Comparison of ENCODE assay signal across 2 cellular contexts in genomic region chr5:10337107-10337506, GRCh38.
TF ChIP-seq lines count a peak whose summit lies in the region.

No MANE protein-coding gene starts in this region.

TF ChIP-seq in liver, 16 proteins besides CTCF, POLR2A, EP300 and RAD21:
- TF ChIP-seq HNF4A (conservative IDR thresholded peaks at IDR 0.05) (peak; percentile 45 to 55), HNF4G (IDR thresholded peaks at IDR 0.05) (no peak), RXRA (IDR thresholded peaks at IDR 0.05) (peak in 1 of 2 donors; percentile 43)

TF ChIP-seq in HepG2, 621 proteins besides CTCF, POLR2A, EP300 and RAD21:
- no peak for TF ChIP-seq ZNF577 (CRISPR knock-in tag; IDR thresholded peaks at IDR 0.05; ENCODE audit: borderline replicate concordance, low read depth)
- no peak for TF ChIP-seq ZSCAN20 (CRISPR knock-in tag; IDR thresholded peaks at IDR 0.05; ENCODE audit: borderline replicate concordance)
- TF ChIP-seq SRSF1 (optimal IDR thresholded peaks at IDR 0.05; ENCODE audit: low read depth, low read length): no peak
- TF ChIP-seq ZNF749 (CRISPR knock-in tag; IDR thresholded peaks at IDR 0.05; ENCODE audit: borderline replicate concordance): no peak
- TF ChIP-seq ZNF430 (CRISPR knock-in tag; IDR thresholded peaks at IDR 0.05): no peak
- no peak for TF ChIP-seq PRDM4 (CRISPR knock-in tag; IDR thresholded peaks at IDR 0.05; ENCODE audit: borderline replicate concordance)
- TF ChIP-seq PRPF4 (IDR thresholded peaks at IDR 0.05; ENCODE audit: low read depth, low read length, poor library complexity, severe bottlenecking): no peak
- no peak for TF ChIP-seq HNF4G (IDR thresholded peaks at IDR 0.05; ENCODE audit: borderline replicate concordance, low read depth, low read length)
- no peak for TF ChIP-seq HNF4G (CRISPR knock-in tag; IDR thresholded peaks at IDR 0.05; ENCODE audit: borderline replicate concordance, low read depth)
- no peak for TF ChIP-seq ASH2L (IDR thresholded peaks at IDR 0.05; ENCODE audit: insufficient read length, low read depth, low read length)
- TF ChIP-seq SIN3A (IDR thresholded peaks at IDR 0.05; ENCODE audit: borderline replicate concordance, low read depth, low read length): no peak
- TF ChIP-seq CCDC6 (CRISPR knock-in tag; IDR thresholded peaks at IDR 0.05): no peak
- no peak for TF ChIP-seq GPN1 (CRISPR knock-in tag; IDR thresholded peaks at IDR 0.05; ENCODE audit: borderline replicate concordance)
- TF ChIP-seq ZSCAN5A (CRISPR knock-in tag; IDR thresholded peaks at IDR 0.05; ENCODE audit: borderline replicate concordance): no peak
- no peak for TF ChIP-seq DBP (CRISPR knock-in tag; IDR thresholded peaks at IDR 0.05; ENCODE audit: not compliant biosample characterization)
- TF ChIP-seq ZNF709 (CRISPR knock-in tag; IDR thresholded peaks at IDR 0.05): no peak
- no peak for TF ChIP-seq THAP9 (CRISPR knock-in tag; IDR thresholded peaks at IDR 0.05; ENCODE audit: borderline replicate concordance)
- no peak for TF ChIP-seq MEF2D (CRISPR knock-in tag; IDR thresholded peaks at IDR 0.05)
- no peak for TF ChIP-seq MLX (CRISPR knock-in tag; IDR thresholded peaks at IDR 0.05)
- TF ChIP-seq ZNF281 (CRISPR knock-in tag; IDR thresholded peaks at IDR 0.05; ENCODE audit: borderline replicate concordance): no peak
